ENCODE assay signal across 20 cellular contexts in the genomic region with DNA sequence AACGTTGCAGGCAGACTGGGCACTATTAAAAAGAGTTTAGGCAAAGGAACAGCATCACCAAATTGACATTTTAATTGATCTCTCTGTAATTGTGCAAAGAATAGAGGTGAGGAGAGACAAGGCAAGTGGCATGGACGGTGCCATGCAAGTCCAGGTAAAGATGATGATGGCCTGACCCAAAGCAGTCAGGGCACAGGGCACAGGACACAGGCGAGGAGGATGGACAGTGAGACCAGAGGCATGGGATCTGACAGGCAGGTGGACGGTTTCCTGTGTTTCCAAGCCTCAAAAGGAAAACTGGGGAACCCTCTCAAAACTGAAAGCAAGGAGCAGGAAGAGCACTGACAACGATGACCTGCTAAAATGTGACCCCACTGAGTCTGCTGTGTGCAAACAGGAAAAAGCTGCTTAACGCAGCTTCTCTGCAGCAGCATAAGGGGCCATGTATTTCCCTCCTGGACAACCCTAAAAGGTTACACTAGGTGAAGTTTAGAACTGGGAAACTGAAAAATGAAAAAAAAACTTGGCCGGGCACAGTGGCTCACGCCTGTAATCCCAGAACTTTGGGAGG. TPM values are rescaled to one million over a fixed set of nuclear protein-coding genes. Genes with fewer than 3 reads are reported as not detected.
DNase-seq lines count a peak whose midpoint lies in the region; ATAC-seq and TF ChIP-seq lines count a peak whose summit lies in the region.
"Had no signal": no experiment of that assay in that cellular context is flagged by ENCODE, and none has a peak within 500 bp of the region (broad histone marks: within the 10 kb centered on the region; RNA-seq: fewer than 3 reads in every experiment).

No MANE protein-coding gene starts in this region.

- no peaks in the 10 kb centered on the region for H3K27me3 Mint-ChIP-seq in activated T-cell treated with anti-CD3 and anti-CD28 coated beads, Interleukin-2, amount 50 U/mL, for 24 hours
- no peaks in the 10 kb centered on the region for H3K27me3 Mint-ChIP-seq in activated T-helper 2 cell treated with anti-CD3 and anti-CD28 coated beads, Interferon-gamma antibody, Interleukin-2, Interleukin-4, amounts not matched to agents 10 μg/mL and 5 μg/mL and 100 μg/mL, durations not matched to agents 14 hours and 24 hours and 36 hours (ENCODE audit: low read depth)
- peaks cover 0 to 2% (median 0%) of the 10 kb centered on the region in 3 donors for H3K27me3 Mint-ChIP-seq in immature natural killer cell (ENCODE audit: low read depth in 3 of 3)

- intact Hi-C loops in activated T-helper 2 cell treated with anti-CD3 and anti-CD28 coated beads, Interferon-gamma antibody, Interleukin-2, Interleukin-4, amounts not matched to agents 10 μg/mL and 5 μg/mL and 100 μg/mL, durations not matched to agents 14 hours and 24 hours and 36 hours (cut with micrococcal nuclease) = no loop called here

- no peak for TF ChIP-seq CTCF in foreskin fibroblast (IDR thresholded peaks at IDR 0.05; ENCODE audit: low read depth, low read length)

- H3K27ac Mint-ChIP-seq in activated T-cell treated with anti-CD3 and anti-CD28 coated beads, Interleukin-2, amount 50 U/mL, for 24 hours = peak overlapping the region; percentile 12
- H3K27ac Mint-ChIP-seq in activated T-helper 2 cell treated with anti-CD3 and anti-CD28 coated beads, Interferon-gamma antibody, Interleukin-2, Interleukin-4, amounts not matched to agents 10 μg/mL and 5 μg/mL and 100 μg/mL, durations not matched to agents 14 hours and 24 hours and 36 hours = peak overlapping the region; percentile 53
- peak overlapping the region in 5 of 6 donors; percentile 41 to 89 (median 83) for H3K27ac Mint-ChIP-seq in immature natural killer cell
- peak overlapping the region; percentile 68 for H3K27ac Mint-ChIP-seq in stimulated activated effector memory CD8-positive, alpha-beta T cell treated with anti-CD3 and anti-CD28 coated beads, Interleukin-12 subunit alpha, Interleukin-12 subunit beta, amount 100 ng/mL, for 72 hours

- DNase-seq in activated T-cell treated with anti-CD3 and anti-CD28 coated beads, Interleukin-2, amount 50 U/mL, for 24 hours = no peak
- no peak for DNase-seq in activated T-cell treated with anti-CD3 and anti-CD28 coated beads, Interleukin-2, amount 50 U/mL, for 1 hour
- no peak for DNase-seq in activated T-helper 2 cell treated with anti-CD3 and anti-CD28 coated beads, Interferon-gamma antibody, Interleukin-2, Interleukin-4, amounts not matched to agents 10 μg/mL and 5 μg/mL and 100 μg/mL, durations not matched to agents 14 hours and 24 hours and 36 hours (ENCODE audit: low spot score)
- DNase-seq in immature natural killer cell = no peak
- DNase-seq in stimulated activated effector memory CD8-positive, alpha-beta T cell treated with anti-CD3 and anti-CD28 coated beads, Interleukin-12 subunit alpha, Interleukin-12 subunit beta, amount 100 ng/mL, for 72 hours (ENCODE audit: low spot score in 2 of 2) = no peak
- DNase-seq in RPMI8226 = no peak
- DNase-seq in foreskin fibroblast = no peak
- DNase-seq: activated CD4-positive, alpha-beta T cell treated with anti-CD3 and anti-CD28 coated beads, Interleukin-2, amount 50 U/mL, for 48 hours; brain microvascular endothelial cell; effector memory CD4-positive, alpha-beta T cell; foreskin melanocyte; MM.1S; NCI-H187; NCI-H510A; occipital lobe; upper lobe of right lung had no signal

- ATAC-seq in stimulated activated effector memory CD8-positive, alpha-beta T cell treated with anti-CD3 and anti-CD28 coated beads, Interleukin-12 subunit alpha, Interleukin-12 subunit beta, amount 100 ng/mL, for 72 hours = no peak
- no peak for ATAC-seq in GM18519 (IDR thresholded peaks at IDR 0.05; ENCODE audit: low FRiP score, unreplicated experiment)
- ATAC-seq: GM12878, upper lobe of right lung had no signal

- no peak overlapping the region for H3K4me3 Mint-ChIP-seq in activated T-cell treated with anti-CD3 and anti-CD28 coated beads, Interleukin-2, amount 50 U/mL, for 24 hours
- H3K4me3 Mint-ChIP-seq in activated T-helper 2 cell treated with anti-CD3 and anti-CD28 coated beads, Interferon-gamma antibody, Interleukin-2, Interleukin-4, amounts not matched to agents 10 μg/mL and 5 μg/mL and 100 μg/mL, durations not matched to agents 14 hours and 24 hours and 36 hours (ENCODE audit: low read depth) = no peak overlapping the region
- peak overlapping the region in 2 of 5 donors; percentile 12 to 28 for H3K4me3 Mint-ChIP-seq in immature natural killer cell
- no peak overlapping the region for H3K4me3 Mint-ChIP-seq in stimulated activated effector memory CD8-positive, alpha-beta T cell treated with anti-CD3 and anti-CD28 coated beads, Interleukin-12 subunit alpha, Interleukin-12 subunit beta, amount 100 ng/mL, for 72 hours

- H3K4me1 Mint-ChIP-seq in activated T-cell treated with anti-CD3 and anti-CD28 coated beads, Interleukin-2, amount 50 U/mL, for 24 hours (ENCODE audit: low read depth) = peaks cover 17% of the 10 kb centered on the region
- H3K4me1 Mint-ChIP-seq in activated T-helper 2 cell treated with anti-CD3 and anti-CD28 coated beads, Interferon-gamma antibody, Interleukin-2, Interleukin-4, amounts not matched to agents 10 μg/mL and 5 μg/mL and 100 μg/mL, durations not matched to agents 14 hours and 24 hours and 36 hours (ENCODE audit: low read depth) = peaks cover 21% of the 10 kb centered on the region
- peaks cover 6 to 20% of the 10 kb centered on the region in 2 donors for H3K4me1 Mint-ChIP-seq in immature natural killer cell
- peaks cover 32% of the 10 kb centered on the region for H3K4me1 Mint-ChIP-seq in stimulated activated effector memory CD8-positive, alpha-beta T cell treated with anti-CD3 and anti-CD28 coated beads, Interleukin-12 subunit alpha, Interleukin-12 subunit beta, amount 100 ng/mL, for 72 hours

- peaks cover 74% of the 10 kb centered on the region for H3K36me3 Mint-ChIP-seq in activated T-cell treated with anti-CD3 and anti-CD28 coated beads, Interleukin-2, amount 50 U/mL, for 24 hours (ENCODE audit: low read depth)
- H3K36me3 Mint-ChIP-seq in activated T-helper 2 cell treated with anti-CD3 and anti-CD28 coated beads, Interferon-gamma antibody, Interleukin-2, Interleukin-4, amounts not matched to agents 10 μg/mL and 5 μg/mL and 100 μg/mL, durations not matched to agents 14 hours and 24 hours and 36 hours (ENCODE audit: low read depth) = peaks cover 31% of the 10 kb centered on the region
- peaks cover 3 to 11% (median 10%) of the 10 kb centered on the region in 3 donors for H3K36me3 Mint-ChIP-seq in immature natural killer cell
- H3K36me3 Mint-ChIP-seq in stimulated activated effector memory CD8-positive, alpha-beta T cell treated with anti-CD3 and anti-CD28 coated beads, Interleukin-12 subunit alpha, Interleukin-12 subunit beta, amount 100 ng/mL, for 72 hours = peaks cover 81% of the 10 kb centered on the region

- no peak overlapping the region for H3K4me3 ChIP-seq in foreskin fibroblast (ENCODE audit: low read depth in 1 of 2, low read length in 2 of 2)
- H3K4me3 ChIP-seq: GM12878, SJSA1, skin epidermis, upper lobe of right lung had no signal

- H3K9me3 Mint-ChIP-seq in activated T-cell treated with anti-CD3 and anti-CD28 coated beads, Interleukin-2, amount 50 U/mL, for 24 hours = no peaks in the 10 kb centered on the region
- no peaks in the 10 kb centered on the region for H3K9me3 Mint-ChIP-seq in activated T-helper 2 cell treated with anti-CD3 and anti-CD28 coated beads, Interferon-gamma antibody, Interleukin-2, Interleukin-4, amounts not matched to agents 10 μg/mL and 5 μg/mL and 100 μg/mL, durations not matched to agents 14 hours and 24 hours and 36 hours
- no peaks in the 10 kb centered on the region for H3K9me3 Mint-ChIP-seq in immature natural killer cell
- no peaks in the 10 kb centered on the region for H3K9me3 Mint-ChIP-seq in stimulated activated effector memory CD8-positive, alpha-beta T cell treated with anti-CD3 and anti-CD28 coated beads, Interleukin-12 subunit alpha, Interleukin-12 subunit beta, amount 100 ng/mL, for 72 hours

RNA-seq across cellular contexts. Expression of gene CLIP1, which starts 50.9 kb away (rescaled TPM):
- 59.9 and 66.2 TPM in 2 replicates for total RNA-seq in activated T-helper 2 cell treated with anti-CD3 and anti-CD28 coated beads, Interferon-gamma antibody, Interleukin-2, Interleukin-4, amounts not matched to agents 10 μg/mL and 5 μg/mL and 100 μg/mL, durations not matched to agents 14 hours and 24 hours and 36 hours
- 10 to 100 TPM in 1 of 3 donors, 1 to 10 TPM in 2; 1.4 to 30.6 (median 9.5) TPM for polyA plus RNA-seq in immature natural killer cell

Comparison
In these comparisons a context has a peak if more than half of its experiments do, and no peak if none do; other contexts are left out.
1. H3K27ac Mint-ChIP-seq: peak in every context shown above with its lines; median percentile 83 in immature natural killer cell; 68 in stimulated activated effector memory CD8-positive, alpha-beta T cell treated with anti-CD3 and anti-CD28 coated beads, Interleukin-12 subunit alpha, Interleukin-12 subunit beta, amount 100 ng/mL, for 72 hours; 53 in activated T-helper 2 cell treated with anti-CD3 and anti-CD28 coated beads, Interferon-gamma antibody, Interleukin-2, Interleukin-4, amounts not matched to agents 10 μg/mL and 5 μg/mL and 100 μg/mL, durations not matched to agents 14 hours and 24 hours and 36 hours; 12 in activated T-cell treated with anti-CD3 and anti-CD28 coated beads, Interleukin-2, amount 50 U/mL, for 24 hours.